11 cellular contexts compared by ENCODE assay signal in genomic region chr9:91163773-91164471, GRCh38.
DNase-seq lines count a peak whose midpoint lies in the region; ATAC-seq, FAIRE-seq and TF ChIP-seq lines count a peak whose summit lies in the region.
"Had no signal": no experiment of that assay in that cellular context is flagged by ENCODE, and none has a peak within 500 bp of the region (broad histone marks: within the 10 kb centered on the region; RNA-seq: fewer than 3 reads in every experiment).

No MANE protein-coding gene starts in this region.

- no peaks in the 10 kb centered on the region for H3K36me3 ChIP-seq in KOPT-K1 (ENCODE audit: insufficient read depth, low read length)
- no peaks in the 10 kb centered on the region for H3K36me3 ChIP-seq in small intestine (ENCODE audit: control insufficient read depth in 2 of 2, insufficient read depth in 2 of 2, low read length in 2 of 2)
- H3K36me3 ChIP-seq: ascending aorta, heart left ventricle, ovary had no signal

- FAIRE-seq in small intestine (lab: Jason Lieb, UNC) = no peak

- 68 to 90% (median 80%) methylated on average over 17 of the region's 17 CpGs for whole genome bisulfite sequencing in small intestine, 3 donors

- H3K4me1 ChIP-seq in small intestine (ENCODE audit: control insufficient read depth in 2 of 2, insufficient read depth in 1 of 2, low read depth in 1 of 2, low read length in 1 of 2) = peaks cover 2 to 8% of the 10 kb centered on the region in 2 donors

- peak overlapping the region; percentile 71 for H3K27ac ChIP-seq in KOPT-K1 (ENCODE audit: low read depth, low read length, poor library complexity, severe bottlenecking)
- peak overlapping the region in 1 of 2 donors; percentile 48 for H3K27ac ChIP-seq in coronary artery
- H3K27ac ChIP-seq in small intestine (ENCODE audit: low read depth in 1 of 2, low read length in 1 of 2) = peak overlapping the region; percentile 55 to 76
- H3K27ac ChIP-seq: ovary had no signal

- H3K4me3 ChIP-seq in coronary artery (no peak overlapping the region), small intestine (ENCODE audit: low read depth in 1 of 2, low read length in 2 of 2) (no peak overlapping the region)
- H3K4me3 ChIP-seq: ascending aorta, ovary had no signal

- no peaks in the 10 kb centered on the region for H3K27me3 ChIP-seq in small intestine (ENCODE audit: control insufficient read depth in 2 of 2, insufficient read depth in 2 of 2, low read length in 2 of 2)
- H3K27me3 ChIP-seq: ascending aorta, heart left ventricle, ovary had no signal

- no peak for TF ChIP-seq CTCF in coronary artery (IDR thresholded peaks at IDR 0.05)

- peak; percentile 32 for ATAC-seq in GM19351 (IDR thresholded peaks at IDR 0.05; ENCODE audit: unreplicated experiment)

- peak; percentile 71 for DNase-seq in coronary artery (ENCODE audit: low spot score)
- DNase-seq in small intestine = peak; percentile 26
- DNase-seq in COLO668 (lab: John Stamatoyannopoulos, UW; ENCODE audit: unreplicated experiment) = no peak
- no peak for DNase-seq in stimulated activated CD4-positive, alpha-beta T cell treated with anti-CD3 and anti-CD28 coated beads, Interleukin-4, amount 100 ng/mL, for 24 hours
- DNase-seq in SHP77 treated with DMSO at 0.1 percent for 48 hours (lab: John Stamatoyannopoulos, UW) = no peak
- DNase-seq: NCI-H1105 treated with DMSO at 0.1 percent for 48 hours had no signal

- H3K9me3 ChIP-seq in KOPT-K1 (ENCODE audit: insufficient read depth, low read length, poor library complexity, severe bottlenecking) = no peaks in the 10 kb centered on the region
- no peaks in the 10 kb centered on the region for H3K9me3 ChIP-seq in small intestine (ENCODE audit: control insufficient read depth, low read depth)
- H3K9me3 ChIP-seq: ascending aorta, heart left ventricle, ovary had no signal

Comparison
In these comparisons a context has a peak if more than half of its experiments do, and no peak if none do; other contexts are left out.
1. DNase-seq: peak in coronary artery (single experiment) and small intestine (single experiment); none in COLO668 (single experiment), stimulated activated CD4-positive, alpha-beta T cell treated with anti-CD3 and anti-CD28 coated beads, Interleukin-4, amount 100 ng/mL, for 24 hours (single experiment) and SHP77 treated with DMSO at 0.1 percent for 48 hours (single experiment).